6 cellular contexts compared by ENCODE assay signal in genomic region chr2:219551863-219552381, GRCh38. TPM values are rescaled to one million over a fixed set of nuclear protein-coding genes. Genes with fewer than 3 reads are reported as not detected.
DNase-seq lines count a peak whose midpoint lies in the region; ATAC-seq and TF ChIP-seq lines count a peak whose summit lies in the region.

No MANE protein-coding gene starts in this region.

- H3K36me3 Mint-ChIP-seq in activated T-cell treated with anti-CD3 and anti-CD28 coated beads, Interleukin-2, amount 50 U/mL, for 72 hours (ENCODE audit: insufficient read depth in 2 of 2), result no peaks in the 10 kb centered on the region

- H3K36me3 ChIP-seq in PC-9 (ENCODE audit: low read depth) (no peaks in the 10 kb centered on the region), iPS DF 6.9 (ENCODE audit: control insufficient read depth, insufficient read depth, low read length) (peaks cover 7% of the 10 kb centered on the region; the same call in 1 of the 2 replicates), uterus (no peaks in the 10 kb centered on the region)

- peak overlapping the region; percentile 87 to 91 for H3K4me3 Mint-ChIP-seq in activated T-cell treated with anti-CD3 and anti-CD28 coated beads, Interleukin-2, amount 50 U/mL, for 72 hours

- H3K4me3 ChIP-seq in PC-9 (peak overlapping the region; percentile 57), iPS DF 6.9 (ENCODE audit: low read length) (peak overlapping the region; percentile 65; the same call in 1 of the 2 replicates), uterus (peak overlapping the region; percentile 45 to 59)

- no peaks in the 10 kb centered on the region for H3K4me1 ChIP-seq in PC-9 (replicated peaks; ENCODE audit: insufficient read depth)
- H3K4me1 ChIP-seq in iPS DF 6.9 (ENCODE audit: control insufficient read depth, insufficient read depth, low read length), result 0 out of 2 replicates have a peak, but pooled peaks cover 4% of the 10 kb centered on the region
- peaks cover 3 to 17% of the 10 kb centered on the region in 2 donors for H3K4me1 ChIP-seq in uterus

- H3K27me3 Mint-ChIP-seq in activated T-cell treated with anti-CD3 and anti-CD28 coated beads, Interleukin-2, amount 50 U/mL, for 72 hours (ENCODE audit: low read depth), result peaks cover 26% of the 10 kb centered on the region

- peak overlapping the region; percentile 88 for H3K4me2 ChIP-seq in PC-9

- H3K27ac ChIP-seq in PC-9, result no peak overlapping the region
- H3K27ac ChIP-seq in iPS DF 6.9 (ENCODE audit: low read length), result no peak overlapping the region
- peak overlapping the region; percentile 43 to 79 for H3K27ac ChIP-seq in uterus

- no peaks in the 10 kb centered on the region for H3K9me3 ChIP-seq in PC-9 (ENCODE audit: insufficient read depth, low read depth)
- H3K9me3 ChIP-seq in iPS DF 6.9 (ENCODE audit: control insufficient read depth, insufficient read depth, low read length), result no peaks in the 10 kb centered on the region
- no peaks in the 10 kb centered on the region for H3K9me3 ChIP-seq in uterus

- H3K27me3 ChIP-seq in PC-9 (ENCODE audit: insufficient read depth, low read depth) (no peaks in the 10 kb centered on the region), iPS DF 6.9 (ENCODE audit: control insufficient read depth, insufficient read depth, low read length) (no peaks in the 10 kb centered on the region; the same call in 1 of the 2 replicates), uterus (no peaks in the 10 kb centered on the region)

- H3K9me3 Mint-ChIP-seq in activated T-cell treated with anti-CD3 and anti-CD28 coated beads, Interleukin-2, amount 50 U/mL, for 72 hours, result no peaks in the 10 kb centered on the region

- no peaks in the 10 kb centered on the region for H4K20me1 ChIP-seq in PC-9 (ENCODE audit: insufficient read depth)

- TF ChIP-seq CTCF in PC-9 (conservative IDR thresholded peaks at IDR 0.05) (no peak), uterus (IDR thresholded peaks at IDR 0.05) (no peak)

- peak overlapping the region; percentile 79 for H2AFZ ChIP-seq in PC-9

- no peaks in the 10 kb centered on the region for H3K9me2 ChIP-seq in PC-9 (ENCODE audit: insufficient read depth)

- POLR2A ChIA-PET in PC-9 (lab: Charles Lee; ENCODE audit: unreplicated experiment), result interaction anchor here (0.5 to 0.6 kb wide), 4 partner anchors 19 to 74 kb away, joined by 3 to 6 read pairs (median 3); a partner anchor contains a TSS

- no peak for TF ChIP-seq POLR2A in uterus (IDR thresholded peaks at IDR 0.05)

- H3F3A ChIP-seq in PC-9 (ENCODE audit: insufficient read depth, low read depth), result no peaks in the 10 kb centered on the region

- ATAC-seq in activated T-cell treated with anti-CD3 and anti-CD28 coated beads, Interleukin-2, amount 50 U/mL, for 72 hours (replicated peaks in 1 of 2), result peak in 1 of 2 donors; percentile 46

- no peaks in the 10 kb centered on the region for H3K79me2 ChIP-seq in PC-9 (ENCODE audit: low read depth)

- no peak overlapping the region for H3K27ac Mint-ChIP-seq in activated T-cell treated with anti-CD3 and anti-CD28 coated beads, Interleukin-2, amount 50 U/mL, for 72 hours

- H3K4me1 Mint-ChIP-seq in activated T-cell treated with anti-CD3 and anti-CD28 coated beads, Interleukin-2, amount 50 U/mL, for 72 hours (ENCODE audit: low read depth), result peaks cover 10% of the 10 kb centered on the region

- BruUV-seq in PC-9 (replicated peaks; lab: Mats Ljungman, UMichigan), result no TSS peak

- CTCF ChIA-PET in PC-9 (lab: Charles Lee), result interaction anchor here (0.6 to 1.3 kb wide), 3 partner anchors 10 to 1208 kb away, joined by 3 to 18 read pairs (median 13); no protein-coding TSS in a partner anchor

- no peak for DNase-seq in activated T-cell treated with anti-CD3 and anti-CD28 coated beads, Interleukin-2, amount 50 U/mL, for 72 hours
- no peak for DNase-seq in activated T-cell treated with anti-CD3 and anti-CD28 coated beads, Interleukin-2, amount 50 U/mL, for 48 hours
- no peak for DNase-seq in PC-9
- DNase-seq in iPS DF 6.9 (ENCODE audit: low read depth, low spot score), result no peak
- DNase-seq in uterus, result no peak
- no peak for DNase-seq in SKM-1 (lab: John Stamatoyannopoulos, UW; ENCODE audit: unreplicated experiment)

- whole genome bisulfite sequencing in iPS DF 6.9 (ENCODE audit: insufficient coverage, insufficient read length), result no CpG with 5 or more reads among the region's 31 CpGs

- intact Hi-C loops in PC-9 (cut with micrococcal nuclease; ENCODE audit: unreplicated experiment), result no loop called here
- intact Hi-C loops in uterus (cut with DNase I; ENCODE audit: low total_unique reads), result no loop called here

RNA-seq across cellular contexts. Expression of gene TMEM198, which starts 8.1 kb away (rescaled TPM):
- total RNA-seq in activated T-cell treated with anti-CD3 and anti-CD28 coated beads, Interleukin-2, amount 50 U/mL, for 72 hours, result 1 to 10 TPM; 4.5 to 5.3 TPM
- total RNA-seq in PC-9 (2021) (3.6 and 5.8 TPM in 2 replicates), uterus (1 to 10 TPM in 2 of 4 donors, under 1 TPM in 1, not detected in 1; 0.77 to 5.3 (median 5.1) TPM)

RNA-seq across cellular contexts. Expression of gene CHPF, which starts 8.3 kb away (rescaled TPM):
- 10 to 100 TPM; 24.7 to 25.5 TPM for total RNA-seq in activated T-cell treated with anti-CD3 and anti-CD28 coated beads, Interleukin-2, amount 50 U/mL, for 72 hours
- total RNA-seq in PC-9 (2021) (78.2 and 89.7 TPM in 2 replicates), uterus (100 to 1,000 TPM in 1 of 4 donors, 10 to 100 TPM in 3; 16.5 to 194 (median 42.5) TPM)

RNA-seq across cellular contexts. Expression of gene OBSL1, which starts 19.4 kb away (rescaled TPM):
- total RNA-seq in activated T-cell treated with anti-CD3 and anti-CD28 coated beads, Interleukin-2, amount 50 U/mL, for 72 hours, result 1 to 10 TPM in 1 of 2 donors, under 1 TPM in 1; 0.83 to 1.3 TPM
- total RNA-seq in PC-9 (2021) (110 and 161 TPM in 2 replicates), uterus (100 to 1,000 TPM in 2 of 4 donors, 10 to 100 TPM in 2; 53.2 to 146 (median 113) TPM)

RNA-seq across cellular contexts. Expression of gene INHA, which starts 20.2 kb away (rescaled TPM):
- not detected for total RNA-seq in activated T-cell treated with anti-CD3 and anti-CD28 coated beads, Interleukin-2, amount 50 U/mL, for 72 hours
- 5.2 and 9.1 TPM in 2 replicates for total RNA-seq in PC-9 (2021)
- 1 to 10 TPM in 1 of 4 donors, not detected in 3; 2.4 TPM for total RNA-seq in uterus

RNA-seq across cellular contexts. Expression of gene ASIC4, which starts 37.6 kb away (rescaled TPM):
- total RNA-seq in activated T-cell treated with anti-CD3 and anti-CD28 coated beads, Interleukin-2, amount 50 U/mL, for 72 hours, result under 1 TPM; 0.19 to 0.30 TPM
- total RNA-seq in PC-9 (2021) (0.22 and 0.30 TPM in 2 replicates), uterus (under 1 TPM in 2 of 4 donors, not detected in 2; 0.21 to 0.30 TPM)

Comparison
In these comparisons a context has a peak if more than half of its experiments do, and no peak if none do; other contexts are left out.
1. H3K27ac ChIP-seq: peak in uterus (2 of 2); none in PC-9 (single experiment) and iPS DF 6.9 (single experiment).
2. RNA of gene OBSL1, which starts 19.4 kb away (total RNA-seq): 53.2 to 146 TPM in uterus and 110 to 161 TPM in PC-9; 0.83 to 1.3 TPM in activated T-cell treated with anti-CD3 and anti-CD28 coated beads, Interleukin-2, amount 50 U/mL, for 72 hours; every median in the first group is over 10 times any median in the second.
3. Peak in every context shown above with its lines, with median percentiles within 50 percentile points of each other: H3K4me3 ChIP-seq.